Comparison of ENCODE assay signal across 20 cellular contexts in genomic region chr4:94458682-94459081, GRCh38. TPM values are rescaled to one million over a fixed set of nuclear protein-coding genes. Genes with fewer than 3 reads are reported as not detected.
DNase-seq lines count a peak whose midpoint lies in the region; ATAC-seq, FAIRE-seq and TF ChIP-seq lines count a peak whose summit lies in the region.
"Had no signal": no experiment of that assay in that cellular context is flagged by ENCODE, and none has a peak within 500 bp of the region (broad histone marks: within the 10 kb centered on the region; RNA-seq: fewer than 3 reads in every experiment).

No MANE protein-coding gene starts in this region.

- TF ChIP-seq CTCF in ascending aorta (IDR thresholded peaks at IDR 0.05) (no peak), thoracic aorta (IDR thresholded peaks at IDR 0.05) (no peak)

- H3K9ac ChIP-seq in muscle layer of colon (ENCODE audit: low read length), result no peak overlapping the region
- H3K9ac ChIP-seq: BLaER1 treated with 17β-estradiol and CSF1 and Interleukin-3, amounts not matched to agents 10 nM and 100 nM had no signal

- no peaks in the 10 kb centered on the region for H3K9me3 Mint-ChIP-seq in stimulated activated effector memory CD8-positive, alpha-beta T cell treated with anti-CD3 and anti-CD28 coated beads, Interleukin-12 subunit alpha, Interleukin-12 subunit beta, amount 100 ng/mL, for 72 hours
- H3K9me3 Mint-ChIP-seq: activated CD4-positive, alpha-beta T cell treated with anti-CD3 and anti-CD28 coated beads, Interleukin-2, amount 10 ng/mL, durations not matched to agents 7 days and 5 days; activated naive CD8-positive, alpha-beta T cell treated with anti-CD3 and anti-CD28 coated beads for 36 hours; natural killer cell had no signal

- no peak overlapping the region for H3K4me3 Mint-ChIP-seq in stimulated activated effector memory CD8-positive, alpha-beta T cell treated with anti-CD3 and anti-CD28 coated beads, Interleukin-12 subunit alpha, Interleukin-12 subunit beta, amount 100 ng/mL, for 72 hours
- H3K4me3 Mint-ChIP-seq: activated CD4-positive, alpha-beta T cell treated with anti-CD3 and anti-CD28 coated beads, Interleukin-2, amount 10 ng/mL, durations not matched to agents 7 days and 5 days; activated naive CD8-positive, alpha-beta T cell treated with anti-CD3 and anti-CD28 coated beads for 36 hours; natural killer cell had no signal

- DNase-seq in HTR-8/SVneo (ENCODE audit: insufficient read length, low spot score) (peak; percentile 5), ascending aorta (ENCODE audit: low spot score in 2 of 2) (no peak), thoracic aorta (ENCODE audit: low spot score) (no peak)
- DNase-seq in stimulated activated naive CD4-positive, alpha-beta T cell (lab: John Stamatoyannopoulos, UW), result no peak
- no peak for DNase-seq in stimulated activated effector memory CD8-positive, alpha-beta T cell treated with anti-CD3 and anti-CD28 coated beads, Interleukin-12 subunit alpha, Interleukin-12 subunit beta, amount 100 ng/mL, for 72 hours (ENCODE audit: low spot score in 2 of 2)
- DNase-seq: activated CD4-positive, alpha-beta T cell treated with anti-CD3 and anti-CD28 coated beads, Interleukin-2, amount 10 ng/mL, durations not matched to agents 7 days and 5 days; activated naive CD8-positive, alpha-beta T cell treated with anti-CD3 and anti-CD28 coated beads for 36 hours; activated T-cell treated with anti-CD3 and anti-CD28 coated beads, Interleukin-2, amount 50 U/mL, for 1 hour; hippocampal formation; natural killer cell; NCI-H1930; NCI-H526 treated with DMSO at 0.1 percent for 48 hours; SHP77; small intestine; T-helper 9 cell had no signal

- H3K4me3 ChIP-seq in ascending aorta (peak overlapping the region; percentile 22 to 100), muscle layer of colon (ENCODE audit: low read depth in 1 of 2, low read length in 2 of 2) (no peak overlapping the region), thoracic aorta (peak overlapping the region; percentile 99)
- H3K4me3 ChIP-seq: BLaER1 treated with 17β-estradiol and CSF1 and Interleukin-3, amounts not matched to agents 10 nM and 100 nM had no signal

- no peak overlapping the region for H3K27ac Mint-ChIP-seq in stimulated activated effector memory CD8-positive, alpha-beta T cell treated with anti-CD3 and anti-CD28 coated beads, Interleukin-12 subunit alpha, Interleukin-12 subunit beta, amount 100 ng/mL, for 72 hours
- H3K27ac Mint-ChIP-seq: activated CD4-positive, alpha-beta T cell treated with anti-CD3 and anti-CD28 coated beads, Interleukin-2, amount 10 ng/mL, durations not matched to agents 7 days and 5 days; activated naive CD8-positive, alpha-beta T cell treated with anti-CD3 and anti-CD28 coated beads for 36 hours; natural killer cell had no signal

- H3K36me3 ChIP-seq in ascending aorta (peaks cover 3 to 16% of the 10 kb centered on the region in 2 donors), muscle layer of colon (ENCODE audit: insufficient read depth, low read length) (no peaks in the 10 kb centered on the region), thoracic aorta (peaks cover 5% of the 10 kb centered on the region)

- H3K27me3 ChIP-seq in ascending aorta (no peaks in the 10 kb centered on the region), muscle layer of colon (ENCODE audit: control insufficient read depth in 1 of 2, insufficient read depth in 2 of 2, low read length in 2 of 2) (no peaks in the 10 kb centered on the region), thoracic aorta (replicated peaks; ENCODE audit: insufficient read depth) (no peaks in the 10 kb centered on the region)

- H3K9me3 ChIP-seq in ascending aorta, result no peaks in the 10 kb centered on the region
- no peaks in the 10 kb centered on the region for H3K9me3 ChIP-seq in muscle layer of colon (ENCODE audit: low read length)
- no peaks in the 10 kb centered on the region for H3K9me3 ChIP-seq in thoracic aorta
- H3K9me3 ChIP-seq: BLaER1 treated with 17β-estradiol and CSF1 and Interleukin-3, amounts not matched to agents 10 nM and 100 nM had no signal

- H3K27ac ChIP-seq in ascending aorta (peak overlapping the region in 1 of 2 donors; percentile 65), muscle layer of colon (ENCODE audit: low read depth, low read length) (peak overlapping the region; percentile 6), thoracic aorta (peak overlapping the region; percentile 3 to 16)
- H3K27ac ChIP-seq: BLaER1 treated with 17β-estradiol and CSF1 and Interleukin-3, amounts not matched to agents 10 nM and 100 nM had no signal

- H3K4me1 ChIP-seq in ascending aorta, result peaks cover 0 to 56% of the 10 kb centered on the region in 2 donors
- peaks cover 35% of the 10 kb centered on the region for H3K4me1 ChIP-seq in muscle layer of colon (ENCODE audit: insufficient read depth, low read length)
- H3K4me1 ChIP-seq in thoracic aorta (ENCODE audit: control insufficient read depth in 1 of 2, low read depth in 2 of 2), result peaks cover 43 to 83% of the 10 kb centered on the region in 2 donors

- intact Hi-C loops in ascending aorta (cut with DNase I), result loop anchor here (5.0 to 10.0 kb wide), 3 partner anchors 49 to 1086 kb away; partner anchors contain the start of gene UNC5C

- no peak for ATAC-seq in thoracic aorta (ENCODE audit: insufficient number of reproducible peaks, low FRiP score, low read depth)
- no peak for ATAC-seq in GM18519 (IDR thresholded peaks at IDR 0.05; ENCODE audit: low FRiP score, unreplicated experiment)
- ATAC-seq in stimulated activated effector memory CD8-positive, alpha-beta T cell treated with anti-CD3 and anti-CD28 coated beads, Interleukin-12 subunit alpha, Interleukin-12 subunit beta, amount 100 ng/mL, for 72 hours, result no peak
- ATAC-seq: left lobe of liver, natural killer cell had no signal

- peaks cover 12% of the 10 kb centered on the region for H3K4me1 Mint-ChIP-seq in stimulated activated effector memory CD8-positive, alpha-beta T cell treated with anti-CD3 and anti-CD28 coated beads, Interleukin-12 subunit alpha, Interleukin-12 subunit beta, amount 100 ng/mL, for 72 hours

- FAIRE-seq in HTR-8/SVneo (lab: Jason Lieb, UNC), result no peak
- FAIRE-seq: H54, small intestine had no signal

- H3K36me3 Mint-ChIP-seq in stimulated activated effector memory CD8-positive, alpha-beta T cell treated with anti-CD3 and anti-CD28 coated beads, Interleukin-12 subunit alpha, Interleukin-12 subunit beta, amount 100 ng/mL, for 72 hours, result peaks cover 7% of the 10 kb centered on the region
- H3K36me3 Mint-ChIP-seq: natural killer cell had no signal

RNA-seq across cellular contexts. Expression of gene PDLIM5, which starts 6.9 kb away (rescaled TPM):
- 103 TPM for total RNA-seq in ascending aorta
- 100 to 1,000 TPM; 275 to 328 TPM for total RNA-seq in thoracic aorta

Comparison
In these comparisons a context has a peak if more than half of its experiments do, and no peak if none do; other contexts are left out.
1. H3K4me3 ChIP-seq: peak in ascending aorta (2 of 2) and thoracic aorta (single experiment); none in muscle layer of colon (0 of 2).